ENCODE assay signal across 1 cellular context in genomic region chr11:83115992-83116641, GRCh38.
TF ChIP-seq lines count a peak whose summit lies in the region.

No MANE protein-coding gene starts in this region.

TF ChIP-seq in HepG2, 621 proteins besides CTCF, POLR2A, EP300 and RAD21:
- TF ChIP-seq RAD51 (IDR thresholded peaks at IDR 0.05; ENCODE audit: borderline replicate concordance) (peak; percentile 29; the same call in 1 of the 2 replicates), ZNF768 (CRISPR knock-in tag; IDR thresholded peaks at IDR 0.05) (no peak), ZNF121 (CRISPR knock-in tag; IDR thresholded peaks at IDR 0.05) (peak; percentile 72), ZNF501 (CRISPR knock-in tag; IDR thresholded peaks at IDR 0.05) (no peak), PITX1 (CRISPR knock-in tag; IDR thresholded peaks at IDR 0.05) (no peak), ZBTB3 (CRISPR knock-in tag; IDR thresholded peaks at IDR 0.05; ENCODE audit: borderline replicate concordance, low read depth) (no peak)
